ENCODE assay signal across 1 cellular context in genomic region chr12:113314121-113314529, GRCh38.
TF ChIP-seq lines count a peak whose summit lies in the region.

No MANE protein-coding gene starts in this region.

TF ChIP-seq in K562, 482 proteins besides CTCF, POLR2A, EP300 and RAD21 (continued from another document and continues in another):
- no peak for TF ChIP-seq SRSF1 (IDR thresholded peaks at IDR 0.05; ENCODE audit: low read depth, low read length)
- TF ChIP-seq YBX1 (IDR thresholded peaks at IDR 0.05) = no peak
- TF ChIP-seq ATF6 (CRISPR knock-in tag; IDR thresholded peaks at IDR 0.05) = no peak
- TF ChIP-seq JUN (IDR thresholded peaks at IDR 0.05; ENCODE audit: borderline replicate concordance, low read depth, low read length) = peak; percentile 35; the same call in 1 of the 2 replicates
- no peak for TF ChIP-seq JUN (CRISPR knock-in tag; IDR thresholded peaks at IDR 0.05; ENCODE audit: borderline replicate concordance)
- TF ChIP-seq CHD4 (IDR thresholded peaks at IDR 0.05; ENCODE audit: insufficient read depth, insufficient replicate concordance, low read depth, low read length, poor library complexity, severe bottlenecking) = peak; percentile 66
- TF ChIP-seq ZNF224 (CRISPR knock-in tag; IDR thresholded peaks at IDR 0.05) = no peak
- no peak for TF ChIP-seq ZNF134 (CRISPR knock-in tag; conservative IDR thresholded peaks at IDR 0.05)
- no peak for TF ChIP-seq HLTF (IDR thresholded peaks at IDR 0.05)
- no peak for TF ChIP-seq TEAD2 (tag; IDR thresholded peaks at IDR 0.05)
- no peak for TF ChIP-seq PBX2 (CRISPR knock-in tag; IDR thresholded peaks at IDR 0.05; ENCODE audit: low read depth)
- peak; percentile 76 for TF ChIP-seq PBX2 (tag; conservative IDR thresholded peaks at IDR 0.05; ENCODE audit: low read depth)
- no peak for TF ChIP-seq SOX6 (IDR thresholded peaks at IDR 0.05)
- TF ChIP-seq TAF15 (IDR thresholded peaks at IDR 0.05; ENCODE audit: low read depth, low read length) = no peak
- TF ChIP-seq CSDE1 (IDR thresholded peaks at IDR 0.05) = no peak
- TF ChIP-seq ZBTB40 (IDR thresholded peaks at IDR 0.05) = no peak
- TF ChIP-seq ZBTB40 (CRISPR knock-in tag; IDR thresholded peaks at IDR 0.05) = no peak
- peak; percentile 29; the same call in 1 of the 2 replicates for TF ChIP-seq VEZF1 (CRISPR knock-in tag; IDR thresholded peaks at IDR 0.05)
- no peak for TF ChIP-seq RBM22 (IDR thresholded peaks at IDR 0.05; ENCODE audit: low read depth, low read length, poor library complexity, severe bottlenecking)
- peak; percentile 93 for TF ChIP-seq MEIS2 (IDR thresholded peaks at IDR 0.05; ENCODE audit: partially characterized antibody)
- TF ChIP-seq ZBTB9 (CRISPR knock-in tag; IDR thresholded peaks at IDR 0.05) = no peak
- TF ChIP-seq ZNF263 (CRISPR knock-in tag; IDR thresholded peaks at IDR 0.05; ENCODE audit: borderline replicate concordance) = 0 out of 2 replicates have a peak, but pooled peaks have one; percentile 14
- no peak for TF ChIP-seq IFI16 (CRISPR knock-in tag; IDR thresholded peaks at IDR 0.05)
- peak; percentile 79 for TF ChIP-seq ATF3 (IDR thresholded peaks at IDR 0.05)
- no peak for TF ChIP-seq ATF3 (CRISPR knock-in tag; conservative IDR thresholded peaks at IDR 0.05)
- TF ChIP-seq FOSL1 (tag; conservative IDR thresholded peaks at IDR 0.05) = peak; percentile 92
- TF ChIP-seq ARID1B (IDR thresholded peaks at IDR 0.05) = peak; percentile 85
- no peak for TF ChIP-seq DDX20 (tag; IDR thresholded peaks at IDR 0.05; ENCODE audit: low read depth)
- no peak for TF ChIP-seq ETV1 (tag; conservative IDR thresholded peaks at IDR 0.05; ENCODE audit: low read depth)
- TF ChIP-seq SAP30 (IDR thresholded peaks at IDR 0.05; ENCODE audit: borderline replicate concordance, insufficient read depth, low read depth, low read length, poor library complexity, severe bottlenecking) = no peak
- TF ChIP-seq ILF3 (IDR thresholded peaks at IDR 0.05; ENCODE audit: borderline replicate concordance) = no peak
- no peak for TF ChIP-seq SETDB1 (IDR thresholded peaks at IDR 0.05; ENCODE audit: low read length)
- no peak for TF ChIP-seq HNRNPH1 (optimal IDR thresholded peaks at IDR 0.05; ENCODE audit: low read depth, low read length)
- no peak for TF ChIP-seq NUFIP1 (IDR thresholded peaks at IDR 0.05; ENCODE audit: partially characterized antibody)
- TF ChIP-seq POU5F1 (IDR thresholded peaks at IDR 0.05; ENCODE audit: borderline replicate concordance, low read depth, low read length, partially characterized antibody) = no peak
- no peak for TF ChIP-seq HEY1 (CRISPR knock-in tag; IDR thresholded peaks at IDR 0.05; ENCODE audit: borderline replicate concordance)
- TF ChIP-seq ETS2 (tag; IDR thresholded peaks at IDR 0.05; ENCODE audit: borderline replicate concordance, poor library complexity, severe bottlenecking) = no peak
- no peak for TF ChIP-seq MITF (IDR thresholded peaks at IDR 0.05)
- no peak for TF ChIP-seq HINFP (tag; conservative IDR thresholded peaks at IDR 0.05; ENCODE audit: low read depth)
- no peak for TF ChIP-seq CREB1 (IDR thresholded peaks at IDR 0.05)
- no peak for TF ChIP-seq CREB1 (CRISPR knock-in tag; IDR thresholded peaks at IDR 0.05)
- no peak for TF ChIP-seq PPARD (CRISPR knock-in tag; IDR thresholded peaks at IDR 0.05)
- peak; percentile 87 for TF ChIP-seq HDGF (IDR thresholded peaks at IDR 0.05)
- peak; percentile 70; the same call in 1 of the 2 replicates for TF ChIP-seq SMARCE1 (IDR thresholded peaks at IDR 0.05)
- TF ChIP-seq U2AF1 (optimal IDR thresholded peaks at IDR 0.05; ENCODE audit: low read depth, low read length) = no peak
- TF ChIP-seq CEBPG (CRISPR knock-in tag; IDR thresholded peaks at IDR 0.05) = no peak
- TF ChIP-seq CEBPG (tag; conservative IDR thresholded peaks at IDR 0.05 in 1 of 2, IDR thresholded peaks at IDR 0.05 in 1 of 2) = no peak
